16 cellular contexts compared by ENCODE assay signal in the genomic region with DNA sequence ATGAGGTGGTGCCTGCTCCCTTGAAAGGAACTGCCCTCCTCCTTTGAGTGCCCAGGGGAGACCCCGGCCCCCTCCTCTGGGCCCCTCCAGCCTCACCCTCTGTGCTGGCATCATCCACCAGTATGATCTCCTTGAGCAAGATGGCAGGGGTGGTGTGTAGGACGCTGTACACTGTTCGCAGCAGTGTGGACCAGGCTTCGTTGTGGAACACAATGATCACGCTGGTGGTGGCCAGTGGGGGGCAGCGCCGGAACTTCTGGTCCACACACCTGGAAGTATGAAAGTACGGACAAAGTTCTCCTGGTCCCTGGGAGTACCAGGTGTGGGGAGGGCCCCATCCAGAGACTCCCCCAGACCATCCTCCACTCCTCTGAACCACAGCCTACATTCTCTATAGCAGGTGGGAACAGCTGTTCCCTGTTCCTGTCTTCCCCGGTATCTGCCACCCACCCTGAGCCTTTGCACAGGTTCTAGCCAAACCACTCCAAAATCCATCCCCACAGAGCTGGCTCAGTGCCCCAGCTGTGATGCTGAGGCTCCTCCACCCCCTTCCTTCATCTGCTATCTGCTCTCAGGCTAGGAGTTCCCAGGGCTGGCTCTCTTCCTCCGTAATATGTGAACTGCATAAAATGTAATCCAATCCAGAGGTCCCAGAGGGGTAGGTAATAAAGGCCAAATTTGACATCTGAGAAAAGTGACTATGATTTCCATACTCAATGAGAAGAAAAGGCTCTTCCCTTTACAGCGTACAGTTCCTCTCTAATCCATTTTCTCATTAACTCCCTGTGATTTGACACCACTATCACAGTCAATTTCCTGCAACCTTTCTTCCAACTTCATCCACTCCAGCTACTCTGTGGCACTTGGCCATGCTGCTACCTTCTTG. TPM values are rescaled to one million over a fixed set of nuclear protein-coding genes. Genes with fewer than 3 reads are reported as not detected.
DNase-seq lines count a peak whose midpoint lies in the region; ATAC-seq and TF ChIP-seq lines count a peak whose summit lies in the region.
"Had no signal": no experiment of that assay in that cellular context is flagged by ENCODE, and none has a peak within 500 bp of the region (broad histone marks: within the 10 kb centered on the region; RNA-seq: fewer than 3 reads in every experiment).

No MANE protein-coding gene starts in this region.

- peaks cover 0 to 38% (median 0%) of the 10 kb centered on the region in 9 donors for H3K36me3 ChIP-seq in heart right ventricle

- intact Hi-C loops in right cardiac atrium (cut with DNase I) = no loop called here
- intact Hi-C loops in heart right ventricle (cut with DNase I) = no loop called here

- H3K27ac ChIP-seq in right cardiac atrium (ENCODE audit: low read length) (no peak overlapping the region), heart right ventricle (no peak overlapping the region), temporal lobe (ENCODE audit: low read depth, low read length) (peak overlapping the region; percentile 47)
- H3K27ac ChIP-seq: coronary artery, GM23248 had no signal

- DNase-seq in right cardiac atrium (peak in 1 of 3 donors; percentile 59), heart right ventricle (no peak), NCI-H524 treated with DMSO at 0.1 percent for 48 hours (lab: John Stamatoyannopoulos, UW) (peak; percentile 24), fibroblast of peridontal ligament (ENCODE audit: extremely low read depth) (peak; percentile 60)
- DNase-seq in activated effector memory CD4-positive, alpha-beta T cell treated with Interleukin-2 at 50 U/mL for 16 hours = no peak
- DNase-seq in activated CD4-positive, alpha-beta T cell treated with anti-CD3 and anti-CD28 coated beads, Interleukin-2, amount 50 U/mL, for 1 hour = no peak
- DNase-seq: DMS53; GM23248; midbrain; stimulated activated CD4-positive, alpha-beta T cell treated with anti-CD3 and anti-CD28 coated beads, Interleukin-4, amount 100 ng/mL, for 24 hours; stimulated activated naive CD4-positive, alpha-beta T cell treated with Interleukin-2 at 50 U/mL for 16 hours had no signal

- H3K4me1 ChIP-seq in right cardiac atrium (ENCODE audit: control insufficient read depth, insufficient read depth, low read length) (no peaks in the 10 kb centered on the region), heart right ventricle (peaks cover 0 to 8% (median 0%) of the 10 kb centered on the region in 9 donors)

- H3K27me3 ChIP-seq in right cardiac atrium (ENCODE audit: control insufficient read depth, insufficient read depth) (no peaks in the 10 kb centered on the region), heart right ventricle (no peaks in the 10 kb centered on the region)

- H3K4me3 ChIP-seq in right cardiac atrium (ENCODE audit: low read length) (no peak overlapping the region), heart right ventricle (no peak overlapping the region)
- H3K4me3 ChIP-seq: coronary artery, GM23248 had no signal

- no peaks in the 10 kb centered on the region for H3K9me3 ChIP-seq in right cardiac atrium (ENCODE audit: control insufficient read depth, low read length)
- no peaks in the 10 kb centered on the region for H3K9me3 ChIP-seq in heart right ventricle

- TF ChIP-seq CTCF in heart right ventricle (IDR thresholded peaks at IDR 0.05) = no peak

- ATAC-seq in right cardiac atrium (peak; percentile 35 to 37), heart right ventricle (no peak), GM19328 (IDR thresholded peaks at IDR 0.05; ENCODE audit: unreplicated experiment) (no peak)

- WGBS in right cardiac atrium = 78% methylated on average over 11 of the region's 11 CpGs
- WGBS in heart right ventricle, 2 donors = 84 to 87% methylated on average over 11 of the region's 11 CpGs

RNA-seq across cellular contexts. Expression of gene GALNT6, which starts 13.9 kb away (rescaled TPM):
- total RNA-seq in right cardiac atrium = 1 to 10 TPM in 3 of 4 donors, under 1 TPM in 1; 0.91 to 2.2 (median 1.7) TPM
- polyA plus RNA-seq in right cardiac atrium = 0.25 TPM
- total RNA-seq in heart right ventricle = 1 to 10 TPM in 5 of 10 donors, under 1 TPM in 5; 0.23 to 6.3 (median 1.0) TPM
- polyA plus RNA-seq in heart right ventricle = under 1 TPM; 0.15 to 0.57 TPM
- 0.49 TPM for total RNA-seq in temporal lobe

RNA-seq across cellular contexts. Expression of gene CELA1, which starts 30.9 kb away (rescaled TPM):
- total RNA-seq in right cardiac atrium = under 1 TPM in 1 of 4 donors, not detected in 3; 0.26 TPM
- polyA plus RNA-seq in right cardiac atrium = not detected
- total RNA-seq in heart right ventricle = not detected
- not detected for polyA plus RNA-seq in heart right ventricle
- not detected for total RNA-seq in temporal lobe
- total RNA-seq: GM23248, M059J, SK-MEL-5 had no signal
- polyA plus RNA-seq: GM23248 had no signal

RNA-seq across cellular contexts. Expression of gene SLC4A8, which starts 47.3 kb away (rescaled TPM):
- total RNA-seq in right cardiac atrium (under 1 TPM; 0.23 to 0.50 (median 0.24) TPM), heart right ventricle (1 to 10 TPM in 1 of 10 donors, under 1 TPM in 9; 0.28 to 1.8 (median 0.63) TPM), temporal lobe (35.2 TPM)
- polyA plus RNA-seq in right cardiac atrium (0.02 TPM), heart right ventricle (under 1 TPM; 0.12 to 0.22 TPM)

RNA-seq across cellular contexts. Expression of gene BIN2, which starts 53.4 kb away (rescaled TPM):
- 1 to 10 TPM; 2.5 to 4.5 (median 3.2) TPM for total RNA-seq in right cardiac atrium
- polyA plus RNA-seq in right cardiac atrium = 1.8 TPM
- total RNA-seq in heart right ventricle = 10 to 100 TPM in 1 of 10 donors, 1 to 10 TPM in 5, under 1 TPM in 4; 0.57 to 13.2 (median 1.8) TPM
- 1 to 10 TPM; 1.2 to 1.4 TPM for polyA plus RNA-seq in heart right ventricle
- 0.74 TPM for total RNA-seq in temporal lobe
- total RNA-seq: GM23248, M059J, SK-MEL-5 had no signal
- polyA plus RNA-seq: GM23248 had no signal

Comparison
In these comparisons a context has a peak if more than half of its experiments do, and no peak if none do; other contexts are left out.
1. ATAC-seq: peak in right cardiac atrium (2 of 2); none in heart right ventricle (0 of 8) and GM19328 (single experiment).
2. DNase-seq: peak in NCI-H524 treated with DMSO at 0.1 percent for 48 hours (single experiment) and fibroblast of peridontal ligament (single experiment); none in heart right ventricle (0 of 2), activated effector memory CD4-positive, alpha-beta T cell treated with Interleukin-2 at 50 U/mL for 16 hours (single experiment) and activated CD4-positive, alpha-beta T cell treated with anti-CD3 and anti-CD28 coated beads, Interleukin-2, amount 50 U/mL, for 1 hour (single experiment).
3. RNA of gene SLC4A8, which starts 47.3 kb away (total RNA-seq): 35.2 TPM in temporal lobe (single experiment); 0.28 to 1.8 TPM in heart right ventricle and 0.23 to 0.50 TPM in right cardiac atrium; every median in the first group is over 10 times any median in the second.